Comparison of ENCODE assay signal across 1 cellular context in the genomic region with DNA sequence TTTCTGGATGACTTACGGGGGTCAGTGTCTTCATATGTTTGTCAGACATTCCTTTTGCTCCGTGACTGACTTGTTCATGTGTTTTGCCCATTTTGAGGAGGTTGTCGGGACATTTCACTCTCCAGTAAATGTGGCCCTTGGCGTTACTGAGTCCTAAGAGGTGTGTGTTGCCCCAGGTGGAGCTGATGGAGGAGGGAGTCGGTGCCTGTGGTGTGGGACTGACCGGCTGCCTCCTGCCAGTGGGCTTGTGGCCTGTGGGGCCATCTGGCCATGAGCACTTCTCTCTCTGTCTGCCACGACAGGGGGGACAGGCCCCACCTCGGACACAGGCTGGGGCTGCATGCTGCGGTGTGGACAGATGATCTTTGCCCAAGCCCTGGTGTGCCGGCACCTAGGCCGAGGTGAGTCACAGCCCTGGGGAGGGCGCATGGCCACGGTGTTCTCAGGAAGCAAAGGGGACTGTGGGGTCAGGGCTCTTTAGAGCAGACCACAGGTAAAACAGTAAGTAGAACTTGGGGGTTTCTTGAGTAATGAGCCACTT.
A peak's percentile ranks its signal among the peaks of the same experiment; 100 is the strongest.
TF ChIP-seq lines count a peak whose summit lies in the region.

No MANE protein-coding gene starts in this region.

TF ChIP-seq in HepG2, 621 proteins besides CTCF, POLR2A, EP300 and RAD21 (continued from another document):
- TF ChIP-seq, protein P1, sequence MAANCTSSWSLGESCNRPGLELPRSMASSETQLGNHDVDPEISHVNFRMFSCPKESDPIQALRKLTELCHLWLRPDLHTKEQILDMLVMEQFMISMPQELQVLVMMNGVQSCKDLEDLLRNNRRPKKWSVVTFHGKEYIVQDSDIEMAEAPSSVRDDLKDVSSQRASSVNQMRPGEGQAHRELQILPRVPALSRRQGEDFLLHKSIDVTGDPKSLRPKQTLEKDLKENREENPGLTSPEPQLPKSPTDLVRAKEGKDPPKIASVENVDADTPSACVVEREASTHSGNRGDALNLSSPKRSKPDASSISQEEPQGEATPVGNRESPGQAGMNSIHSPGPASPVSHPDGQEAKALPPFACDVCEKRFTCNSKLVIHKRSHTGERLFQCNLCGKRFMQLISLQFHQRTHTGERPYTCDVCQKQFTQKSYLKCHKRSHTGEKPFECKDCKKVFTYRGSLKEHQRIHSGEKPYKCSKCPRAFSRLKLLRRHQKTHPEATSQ (CRISPR knock-in tag; IDR thresholded peaks at IDR 0.05; ENCODE audit: borderline replicate concordance) = no peak
- TF ChIP-seq, protein P2, sequence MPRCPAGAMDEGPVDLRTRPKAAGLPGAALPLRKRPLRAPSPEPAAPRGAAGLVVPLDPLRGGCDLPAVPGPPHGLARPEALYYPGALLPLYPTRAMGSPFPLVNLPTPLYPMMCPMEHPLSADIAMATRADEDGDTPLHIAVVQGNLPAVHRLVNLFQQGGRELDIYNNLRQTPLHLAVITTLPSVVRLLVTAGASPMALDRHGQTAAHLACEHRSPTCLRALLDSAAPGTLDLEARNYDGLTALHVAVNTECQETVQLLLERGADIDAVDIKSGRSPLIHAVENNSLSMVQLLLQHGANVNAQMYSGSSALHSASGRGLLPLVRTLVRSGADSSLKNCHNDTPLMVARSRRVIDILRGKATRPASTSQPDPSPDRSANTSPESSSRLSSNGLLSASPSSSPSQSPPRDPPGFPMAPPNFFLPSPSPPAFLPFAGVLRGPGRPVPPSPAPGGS (CRISPR knock-in tag; IDR thresholded peaks at IDR 0.05) = peak; percentile 80; the same call in 1 of the 2 replicates
- TF ChIP-seq ZBTB21 (CRISPR knock-in tag; IDR thresholded peaks at IDR 0.05) = peak; percentile 36; the same call in 1 of the 2 replicates
- TF ChIP-seq ZSCAN30 (CRISPR knock-in tag; IDR thresholded peaks at IDR 0.05) = no peak
- no peak for TF ChIP-seq ZNF577 (CRISPR knock-in tag; IDR thresholded peaks at IDR 0.05; ENCODE audit: borderline replicate concordance, low read depth)
- TF ChIP-seq TSC22D2 (CRISPR knock-in tag; IDR thresholded peaks at IDR 0.05; ENCODE audit: borderline replicate concordance) = no peak
- no peak for TF ChIP-seq SETDB1 (CRISPR knock-in tag; IDR thresholded peaks at IDR 0.05; ENCODE audit: borderline replicate concordance)
- TF ChIP-seq, protein P3, sequence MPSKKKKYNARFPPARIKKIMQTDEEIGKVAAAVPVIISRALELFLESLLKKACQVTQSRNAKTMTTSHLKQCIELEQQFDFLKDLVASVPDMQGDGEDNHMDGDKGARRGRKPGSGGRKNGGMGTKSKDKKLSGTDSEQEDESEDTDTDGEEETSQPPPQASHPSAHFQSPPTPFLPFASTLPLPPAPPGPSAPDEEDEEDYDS (CRISPR knock-in tag; IDR thresholded peaks at IDR 0.05) = peak; percentile 62; the same call in 1 of the 2 replicates
- no peak for TF ChIP-seq HNRNPK (IDR thresholded peaks at IDR 0.05; ENCODE audit: low read depth, low read length, poor library complexity, severe bottlenecking)
- 0 out of 2 replicates have a peak, but pooled peaks have one; percentile 44 for TF ChIP-seq MAZ (IDR thresholded peaks at IDR 0.05; ENCODE audit: borderline replicate concordance, low read depth, low read length)
- TF ChIP-seq MAZ (CRISPR knock-in tag; IDR thresholded peaks at IDR 0.05; ENCODE audit: low read depth) = peak; percentile 80
- no peak for TF ChIP-seq SRSF1 (optimal IDR thresholded peaks at IDR 0.05; ENCODE audit: low read depth, low read length)
- TF ChIP-seq TEAD3 (CRISPR knock-in tag; optimal IDR thresholded peaks at IDR 0.05; ENCODE audit: borderline replicate concordance) = peak; percentile 84
- 0 out of 2 replicates have a peak, but pooled peaks have one; percentile 60 for TF ChIP-seq ZNF891 (CRISPR knock-in tag; IDR thresholded peaks at IDR 0.05)
- TF ChIP-seq CBFB (CRISPR knock-in tag; IDR thresholded peaks at IDR 0.05) = no peak
- no peak for TF ChIP-seq ZNF235 (CRISPR knock-in tag; IDR thresholded peaks at IDR 0.05; ENCODE audit: borderline replicate concordance)
- TF ChIP-seq MYC (CRISPR knock-in tag; IDR thresholded peaks at IDR 0.05; ENCODE audit: borderline replicate concordance) = peak; percentile 97
- no peak for TF ChIP-seq ZNF780A (CRISPR knock-in tag; IDR thresholded peaks at IDR 0.05)
TF ChIP-seq in HepG2: peak in this region for 236.
